16 cellular contexts compared by ENCODE assay signal in genomic region chr20:10475225-10475624, GRCh38. TPM values are rescaled to one million over a fixed set of nuclear protein-coding genes. Genes with fewer than 3 reads are reported as not detected.
A peak's percentile ranks its signal among the peaks of the same experiment; 100 is the strongest.
DNase-seq lines count a peak whose midpoint lies in the region; ATAC-seq and TF ChIP-seq lines count a peak whose summit lies in the region.
"Had no signal": no experiment of that assay in that cellular context is flagged by ENCODE, and none has a peak within 500 bp of the region (broad histone marks: within the 10 kb centered on the region; RNA-seq: fewer than 3 reads in every experiment).

No MANE protein-coding gene starts in this region.

- H3K27me3 Mint-ChIP-seq in neural progenitor cell (ENCODE audit: insufficient read depth, low read depth) = peaks cover 2% of the 10 kb centered on the region

- no peak overlapping the region for H3K4me2 ChIP-seq in neural progenitor cell

- peaks cover 4% of the 10 kb centered on the region for H3K36me3 Mint-ChIP-seq in neural progenitor cell

- intact Hi-C loops in body of pancreas (cut with DNase I) = no loop called here
- intact Hi-C loops in breast epithelium (cut with DNase I; ENCODE audit: low total_unique reads) = loop anchor here (10.0 kb wide), 1 partner anchor 70 kb away; no protein-coding TSS in a partner anchor

- no peak overlapping the region for H3K9ac ChIP-seq in neural progenitor cell

- 72 to 88% methylated on average over 2 of the region's 2 CpGs for WGBS in body of pancreas, 2 donors

- TF ChIP-seq CTCF in body of pancreas (IDR thresholded peaks at IDR 0.05) = no peak
- no peak for TF ChIP-seq CTCF in neural progenitor cell (IDR thresholded peaks at IDR 0.05)
- TF ChIP-seq CTCF in breast epithelium (IDR thresholded peaks at IDR 0.05) = no peak

- H3K4me3 ChIP-seq in body of pancreas (no peak overlapping the region), neural progenitor cell (no peak overlapping the region), breast epithelium (no peak overlapping the region)
- H3K4me3 ChIP-seq: ovary, SJSA1, uterus had no signal

- H3K4me1 ChIP-seq in body of pancreas (no peaks in the 10 kb centered on the region), neural progenitor cell (peaks cover 37% of the 10 kb centered on the region), breast epithelium (no peaks in the 10 kb centered on the region)
- H3K4me1 ChIP-seq: uterus had no signal

- peaks cover 30% of the 10 kb centered on the region for H3F3A ChIP-seq in neural progenitor cell (ENCODE audit: low read depth)

- no peaks in the 10 kb centered on the region for H3K9me3 Mint-ChIP-seq in neural progenitor cell

- peaks cover 26% of the 10 kb centered on the region for H3K4me1 Mint-ChIP-seq in neural progenitor cell

- H3K79me2 ChIP-seq in neural progenitor cell (ENCODE audit: low read depth) = peaks cover 11% of the 10 kb centered on the region

- H2AFZ ChIP-seq in neural progenitor cell (replicated peaks) = no peak overlapping the region

- H3K4me3 Mint-ChIP-seq in neural progenitor cell = no peak overlapping the region

- H3K27ac ChIP-seq in body of pancreas (no peak overlapping the region), neural progenitor cell (no peak overlapping the region), breast epithelium (no peak overlapping the region)
- H3K27ac ChIP-seq: epithelial cell of prostate, ovary, SJSA1, VCaP had no signal

- H3K27me3 ChIP-seq in body of pancreas = no peaks in the 10 kb centered on the region
- H3K27me3 ChIP-seq in neural progenitor cell = no peaks in the 10 kb centered on the region
- H3K27me3 ChIP-seq in breast epithelium = no peaks in the 10 kb centered on the region
- H3K27me3 ChIP-seq: ovary, SJSA1, uterus had no signal

- peak overlapping the region; percentile 66 for H3K27ac Mint-ChIP-seq in neural progenitor cell

- no peaks in the 10 kb centered on the region for H4K20me1 ChIP-seq in neural progenitor cell (ENCODE audit: low read depth)

- H3K36me3 ChIP-seq in body of pancreas (replicated peaks in 1 of 2; ENCODE audit: insufficient read depth in 1 of 2, low read depth in 2 of 2) = no peaks in the 10 kb centered on the region
- no peaks in the 10 kb centered on the region for H3K36me3 ChIP-seq in neural progenitor cell
- H3K36me3 ChIP-seq in breast epithelium = no peaks in the 10 kb centered on the region
- H3K36me3 ChIP-seq: ovary, SJSA1, uterus had no signal

- DNase-seq in CD1c-positive myeloid dendritic cell (ENCODE audit: extremely low spot score) (peak; percentile 89), body of pancreas (no peak), neural progenitor cell (ENCODE audit: low spot score) (no peak), breast epithelium (ENCODE audit: low spot score in 2 of 2) (no peak), NK-92 (lab: John Stamatoyannopoulos, UW; ENCODE audit: unreplicated experiment) (no peak), hypothalamus (lab: John Stamatoyannopoulos, UW) (no peak)
- DNase-seq in stimulated activated naive CD8-positive, alpha-beta T cell treated with anti-CD3 and anti-CD28 coated beads, Interleukin-15, Interleukin-2, amounts not matched to agents 100 U/mL and 50 U/mL, for 24 hours = no peak
- DNase-seq: glutamatergic neuron, islet precursor cell, NCI-H446, ovary had no signal

- TF ChIP-seq POLR2A in body of pancreas (IDR thresholded peaks at IDR 0.05) (no peak), breast epithelium (IDR thresholded peaks at IDR 0.05) (no peak)

- peak; percentile 27 for ATAC-seq in HG03378 (IDR thresholded peaks at IDR 0.05; ENCODE audit: unreplicated experiment)
- ATAC-seq in body of pancreas = peak; percentile 30
- ATAC-seq in stimulated activated naive CD8-positive, alpha-beta T cell treated with anti-CD3 and anti-CD28 coated beads, Interleukin-15, Interleukin-2, amounts not matched to agents 100 U/mL and 50 U/mL, for 24 hours = no peak

- H3K9me3 ChIP-seq in body of pancreas (no peaks in the 10 kb centered on the region), neural progenitor cell (ENCODE audit: low read depth) (no peaks in the 10 kb centered on the region), breast epithelium (no peaks in the 10 kb centered on the region)
- H3K9me3 ChIP-seq: ovary, SJSA1, uterus had no signal

RNA-seq across cellular contexts. Expression of gene SLX4IP, which starts 40.1 kb away (rescaled TPM):
- total RNA-seq in body of pancreas (1 to 10 TPM; 4.3 to 4.7 TPM), neural progenitor cell (ENCODE audit: low replicate concordance) (7.7 and 9.5 TPM in 2 replicates), breast epithelium (1 to 10 TPM; 4.2 to 6.9 (median 5.9) TPM)

RNA-seq across cellular contexts. Expression of gene MKKS, which starts 41.2 kb away (rescaled TPM):
- 1 to 10 TPM; 5.3 to 8.6 TPM for total RNA-seq in body of pancreas
- 23.9 and 36.3 TPM in 2 replicates for total RNA-seq in neural progenitor cell (ENCODE audit: low replicate concordance)
- total RNA-seq in breast epithelium = 10 to 100 TPM; 12.8 to 14.9 (median 14.7) TPM
